ENCODE assay signal across 9 cellular contexts in genomic region chr16:71287903-71288302, GRCh38. TPM values are rescaled to one million over a fixed set of nuclear protein-coding genes. Genes with fewer than 3 reads are reported as not detected.
A peak's percentile ranks its signal among the peaks of the same experiment; 100 is the strongest.
DNase-seq lines count a peak whose midpoint lies in the region; ATAC-seq and TF ChIP-seq lines count a peak whose summit lies in the region.
"Had no signal": no experiment of that assay in that cellular context is flagged by ENCODE, and none has a peak within 500 bp of the region (broad histone marks: within the 10 kb centered on the region; RNA-seq: fewer than 3 reads in every experiment).

No MANE protein-coding gene starts in this region.

- no peak for TF ChIP-seq CTCF in PC-3 (conservative IDR thresholded peaks at IDR 0.05; ENCODE audit: low read depth, low read length)
- TF ChIP-seq CTCF in epithelial cell of esophagus (IDR thresholded peaks at IDR 0.05; ENCODE audit: insufficient read depth, low read depth, low read length, missing control alignments) = no peak
- TF ChIP-seq CTCF in GM10266 (IDR thresholded peaks at IDR 0.05; ENCODE audit: control insufficient read depth, insufficient read depth, low read depth, missing control alignments) = no peak

- H3K18ac ChIP-seq in neuronal stem cell (ENCODE audit: low read length) = no peak overlapping the region

- H3K9me2 ChIP-seq in PC-3 (replicated peaks; ENCODE audit: low read length) = no peaks in the 10 kb centered on the region

- CTCF ChIA-PET in PC-3 (lab: Charles Lee) = no interaction called here

- H3K4ac ChIP-seq in neuronal stem cell (ENCODE audit: low read length) = no peak overlapping the region

- H3K9me3 ChIP-seq in PC-3 (ENCODE audit: low read length) = no peaks in the 10 kb centered on the region
- H3K9me3 ChIP-seq in neuronal stem cell (replicated peaks in 1 of 2; ENCODE audit: control insufficient read depth in 2 of 2, insufficient read depth in 1 of 2, low read depth in 1 of 2, low read length in 2 of 2) = peaks cover 0 to 4% of the 10 kb centered on the region in 2 donors

- H2AK5ac ChIP-seq in neuronal stem cell (ENCODE audit: low read depth, low read length) = no peak overlapping the region

- H4K8ac ChIP-seq in neuronal stem cell (ENCODE audit: low read depth, low read length) = no peak overlapping the region

- no peak overlapping the region for H3K14ac ChIP-seq in neuronal stem cell (ENCODE audit: low read length)

- H3K4me3 ChIP-seq in PC-3 (ENCODE audit: low read length) (peak overlapping the region; percentile 87), epithelial cell of esophagus (ENCODE audit: low read length) (peak overlapping the region; percentile 82), neuronal stem cell (ENCODE audit: low read length in 2 of 2) (peak overlapping the region in 1 of 2 donors; percentile 79)

- H3K27ac ChIP-seq in PC-3 (ENCODE audit: low read length) (no peak overlapping the region), neuronal stem cell (replicated peaks; ENCODE audit: low read length) (no peak overlapping the region)

- H2BK120ac ChIP-seq in neuronal stem cell (ENCODE audit: low read depth, low read length) = no peak overlapping the region

- 0 out of 2 replicates have a peak, but pooled peaks cover under 1% of the 10 kb centered on the region for H4K20me1 ChIP-seq in PC-3 (ENCODE audit: low read length)

- H3K4me1 ChIP-seq in PC-3 (ENCODE audit: insufficient read depth, low read length) = peaks cover 17% of the 10 kb centered on the region
- H3K4me1 ChIP-seq in neuronal stem cell (ENCODE audit: control insufficient read depth in 2 of 2, insufficient read depth in 1 of 2, low read depth in 1 of 2, low read length in 2 of 2) = peaks cover 3 to 9% of the 10 kb centered on the region in 2 donors

- no peak for ATAC-seq in PC-3

- peak overlapping the region; percentile 95 for H3K4me2 ChIP-seq in PC-3 (ENCODE audit: low read length)
- H3K4me2 ChIP-seq in neuronal stem cell (ENCODE audit: insufficient read depth, low read length, poor library complexity, severe bottlenecking) = peak overlapping the region; percentile 72

- H3K27me3 ChIP-seq in PC-3 (ENCODE audit: low read length) = no peaks in the 10 kb centered on the region
- no peaks in the 10 kb centered on the region for H3K27me3 ChIP-seq in neuronal stem cell (ENCODE audit: control insufficient read depth in 3 of 3, insufficient read depth in 3 of 3, low read depth in 1 of 3, low read length in 3 of 3)

- no peak overlapping the region for H3K23ac ChIP-seq in neuronal stem cell (ENCODE audit: low read depth, low read length, poor library complexity)

- intact Hi-C loops in PC-3 (cut with micrococcal nuclease) = no loop called here

- DNase-seq in ELR (ENCODE audit: low read depth) = peak; percentile 8
- peak; percentile 32 for DNase-seq in PC-3
- DNase-seq in epithelial cell of esophagus (ENCODE audit: low read depth) = peak; percentile 72
- DNase-seq in neuronal stem cell (ENCODE audit: low spot score) = no peak
- DNase-seq in GM10266 (ENCODE audit: extremely low spot score) = no peak
- no peak for DNase-seq in NCI-H1105 (lab: John Stamatoyannopoulos, UW)
- DNase-seq in NCI-H748 (lab: John Stamatoyannopoulos, UW; ENCODE audit: unreplicated experiment) = no peak
- no peak for DNase-seq in medulla oblongata (ENCODE audit: extremely low spot score)
- DNase-seq: anterior cingulate cortex had no signal

- H2AFZ ChIP-seq in PC-3 (ENCODE audit: low read length) = no peak overlapping the region
- no peak overlapping the region for H2AFZ ChIP-seq in neuronal stem cell (ENCODE audit: low read length)

- H2BK15ac ChIP-seq in neuronal stem cell (ENCODE audit: low read length) = no peak overlapping the region

- H3K79me2 ChIP-seq in PC-3 (ENCODE audit: low read length) = peaks cover 18% of the 10 kb centered on the region

- H3F3A ChIP-seq in PC-3 (ENCODE audit: low read length, unreplicated experiment) = no peaks in the 10 kb centered on the region

- no TSS peak for BruUV-seq in PC-3 (replicated peaks; lab: Mats Ljungman, UMichigan)

- no peak overlapping the region for H2BK12ac ChIP-seq in neuronal stem cell (ENCODE audit: low read length)

- peaks cover 5% of the 10 kb centered on the region for H3K79me1 ChIP-seq in neuronal stem cell (ENCODE audit: low read depth, low read length)

- no CpG with 5 or more reads among the region's 3 CpGs for WGBS in neuronal stem cell (ENCODE audit: extremely low coverage in 2 of 2, insufficient read length in 2 of 2, insufficient replicate concordance in 1 of 2), 2 donors

- H3K9ac ChIP-seq in PC-3 (ENCODE audit: low read length) = no peak overlapping the region
- no peak overlapping the region for H3K9ac ChIP-seq in neuronal stem cell (ENCODE audit: low read depth, low read length, poor library complexity)

- no peak overlapping the region for H4K91ac ChIP-seq in neuronal stem cell (ENCODE audit: low read depth, low read length, poor library complexity)

- H2BK5ac ChIP-seq in neuronal stem cell (ENCODE audit: low read length) = no peak overlapping the region

- POLR2A ChIA-PET in PC-3 (lab: Charles Lee; ENCODE audit: unreplicated experiment) = no interaction called here

- H3K36me3 ChIP-seq in PC-3 (ENCODE audit: low read depth, low read length) (peaks cover 13% of the 10 kb centered on the region), neuronal stem cell (replicated peaks in 1 of 2; ENCODE audit: control insufficient read depth in 2 of 2, insufficient read depth in 2 of 2, low read length in 2 of 2) (peaks cover 12 to 47% of the 10 kb centered on the region in 2 donors)

RNA-seq across cellular contexts. Expression of gene CMTR2, which starts 1.3 kb away (rescaled TPM):
- total RNA-seq in PC-3 (2014; rRNA removed) = 14.7 and 15.3 TPM in 2 replicates
- 13.5 TPM for polyA plus RNA-seq in neuronal stem cell (2013, experiment 1 of 2)
- 13.0 TPM for polyA plus RNA-seq in neuronal stem cell (2013, experiment 2 of 2)

RNA-seq across cellular contexts. Expression of gene HYDIN, which starts 57.4 kb away (rescaled TPM):
- total RNA-seq in PC-3 (2014; rRNA removed) = 0.12 and 0.69 TPM in 2 replicates
- 2.7 TPM for polyA plus RNA-seq in neuronal stem cell (2013, experiment 1 of 2)
- 2.8 TPM for polyA plus RNA-seq in neuronal stem cell (2013, experiment 2 of 2)

Comparison
In these comparisons a context has a peak if more than half of its experiments do, and no peak if none do; other contexts are left out.
1. DNase-seq: peak in ELR (single experiment), PC-3 (single experiment) and epithelial cell of esophagus (single experiment); none in neuronal stem cell (single experiment), GM10266 (single experiment), NCI-H1105 (single experiment), NCI-H748 (single experiment) and medulla oblongata (single experiment).